Comparison of ENCODE assay signal across 1 cellular context in the genomic region with DNA sequence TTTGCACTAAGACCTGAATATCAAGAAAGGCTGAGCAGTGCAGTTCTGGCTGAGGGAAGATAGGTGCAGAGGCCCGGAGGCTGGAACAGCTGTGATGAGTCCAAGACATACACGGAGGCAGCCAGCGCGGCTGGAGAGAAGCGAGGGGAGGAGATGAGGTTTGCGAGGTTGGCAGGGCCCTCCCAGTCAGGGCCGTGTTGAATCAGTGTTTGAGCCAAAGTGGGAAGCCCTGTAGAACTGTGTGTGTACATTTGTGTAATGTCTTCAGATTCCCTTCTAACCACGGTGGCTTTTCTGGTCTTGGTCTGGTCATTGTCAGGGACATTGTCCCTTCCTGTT.
TF ChIP-seq lines count a peak whose summit lies in the region.

No MANE protein-coding gene starts in this region.

TF ChIP-seq in GM23338, 12 proteins besides CTCF, POLR2A, EP300 and RAD21 (continued from another document):
- TF ChIP-seq, protein P1, sequence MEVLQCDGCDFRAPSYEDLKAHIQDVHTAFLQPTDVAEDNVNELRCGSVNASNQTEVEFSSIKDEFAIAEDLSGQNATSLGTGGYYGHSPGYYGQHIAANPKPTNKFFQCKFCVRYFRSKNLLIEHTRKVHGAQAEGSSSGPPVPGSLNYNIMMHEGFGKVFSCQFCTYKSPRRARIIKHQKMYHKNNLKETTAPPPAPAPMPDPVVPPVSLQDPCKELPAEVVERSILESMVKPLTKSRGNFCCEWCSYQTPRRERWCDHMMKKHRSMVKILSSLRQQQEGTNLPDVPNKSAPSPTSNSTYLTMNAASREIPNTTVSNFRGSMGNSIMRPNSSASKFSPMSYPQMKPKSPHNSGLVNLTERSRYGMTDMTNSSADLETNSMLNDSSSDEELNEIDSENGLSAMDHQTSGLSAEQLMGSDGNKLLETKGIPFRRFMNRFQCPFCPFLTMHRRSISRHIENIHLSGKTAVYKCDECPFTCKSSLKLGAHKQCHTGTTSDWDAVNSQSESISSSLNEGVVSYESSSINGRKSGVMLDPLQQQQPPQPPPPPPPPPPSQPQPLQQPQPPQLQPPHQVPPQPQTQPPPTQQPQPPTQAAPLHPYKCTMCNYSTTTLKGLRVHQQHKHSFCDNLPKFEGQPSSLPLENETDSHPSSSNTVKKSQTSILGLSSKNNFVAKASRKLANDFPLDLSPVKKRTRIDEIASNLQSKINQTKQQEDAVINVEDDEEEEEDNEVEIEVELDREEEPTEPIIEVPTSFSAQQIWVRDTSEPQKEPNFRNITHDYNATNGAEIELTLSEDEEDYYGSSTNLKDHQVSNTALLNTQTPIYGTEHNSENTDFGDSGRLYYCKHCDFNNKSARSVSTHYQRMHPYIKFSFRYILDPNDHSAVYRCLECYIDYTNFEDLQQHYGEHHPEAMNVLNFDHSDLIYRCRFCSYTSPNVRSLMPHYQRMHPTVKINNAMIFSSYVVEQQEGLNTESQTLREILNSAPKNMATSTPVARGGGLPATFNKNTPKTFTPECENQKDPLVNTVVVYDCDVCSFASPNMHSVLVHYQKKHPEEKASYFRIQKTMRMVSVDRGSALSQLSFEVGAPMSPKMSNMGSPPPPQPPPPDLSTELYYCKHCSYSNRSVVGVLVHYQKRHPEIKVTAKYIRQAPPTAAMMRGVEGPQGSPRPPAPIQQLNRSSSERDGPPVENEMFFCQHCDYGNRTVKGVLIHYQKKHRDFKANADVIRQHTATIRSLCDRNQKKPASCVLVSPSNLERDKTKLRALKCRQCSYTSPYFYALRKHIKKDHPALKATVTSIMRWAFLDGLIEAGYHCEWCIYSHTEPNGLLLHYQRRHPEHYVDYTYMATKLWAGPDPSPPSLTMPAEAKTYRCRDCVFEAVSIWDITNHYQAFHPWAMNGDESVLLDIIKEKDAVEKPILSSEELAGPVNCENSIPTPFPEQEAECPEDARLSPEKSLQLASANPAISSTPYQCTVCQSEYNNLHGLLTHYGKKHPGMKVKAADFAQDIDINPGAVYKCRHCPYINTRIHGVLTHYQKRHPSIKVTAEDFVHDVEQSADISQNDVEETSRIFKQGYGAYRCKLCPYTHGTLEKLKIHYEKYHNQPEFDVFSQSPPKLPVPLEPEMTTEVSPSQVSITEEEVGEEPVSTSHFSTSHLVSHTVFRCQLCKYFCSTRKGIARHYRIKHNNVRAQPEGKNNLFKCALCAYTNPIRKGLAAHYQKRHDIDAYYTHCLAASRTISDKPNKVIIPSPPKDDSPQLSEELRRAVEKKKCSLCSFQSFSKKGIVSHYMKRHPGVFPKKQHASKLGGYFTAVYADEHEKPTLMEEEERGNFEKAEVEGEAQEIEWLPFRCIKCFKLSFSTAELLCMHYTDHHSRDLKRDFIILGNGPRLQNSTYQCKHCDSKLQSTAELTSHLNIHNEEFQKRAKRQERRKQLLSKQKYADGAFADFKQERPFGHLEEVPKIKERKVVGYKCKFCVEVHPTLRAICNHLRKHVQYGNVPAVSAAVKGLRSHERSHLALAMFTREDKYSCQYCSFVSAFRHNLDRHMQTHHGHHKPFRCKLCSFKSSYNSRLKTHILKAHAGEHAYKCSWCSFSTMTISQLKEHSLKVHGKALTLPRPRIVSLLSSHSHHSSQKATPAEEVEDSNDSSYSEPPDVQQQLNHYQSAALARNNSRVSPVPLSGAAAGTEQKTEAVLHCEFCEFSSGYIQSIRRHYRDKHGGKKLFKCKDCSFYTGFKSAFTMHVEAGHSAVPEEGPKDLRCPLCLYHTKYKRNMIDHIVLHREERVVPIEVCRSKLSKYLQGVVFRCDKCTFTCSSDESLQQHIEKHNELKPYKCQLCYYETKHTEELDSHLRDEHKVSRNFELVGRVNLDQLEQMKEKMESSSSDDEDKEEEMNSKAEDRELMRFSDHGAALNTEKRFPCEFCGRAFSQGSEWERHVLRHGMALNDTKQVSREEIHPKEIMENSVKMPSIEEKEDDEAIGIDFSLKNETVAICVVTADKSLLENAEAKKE (CRISPR knock-in tag; IDR thresholded peaks at IDR 0.05): no peak
- TF ChIP-seq EZH2phosphoT487 (IDR thresholded peaks at IDR 0.05; ENCODE audit: unreplicated experiment) (no peak), ZNF114 (CRISPR knock-in tag; IDR thresholded peaks at IDR 0.05) (no peak), JUNB (IDR thresholded peaks at IDR 0.05; ENCODE audit: unreplicated experiment) (no peak), NANOG (IDR thresholded peaks at IDR 0.05; ENCODE audit: borderline replicate concordance) (no peak)
- TF ChIP-seq, protein P2, sequence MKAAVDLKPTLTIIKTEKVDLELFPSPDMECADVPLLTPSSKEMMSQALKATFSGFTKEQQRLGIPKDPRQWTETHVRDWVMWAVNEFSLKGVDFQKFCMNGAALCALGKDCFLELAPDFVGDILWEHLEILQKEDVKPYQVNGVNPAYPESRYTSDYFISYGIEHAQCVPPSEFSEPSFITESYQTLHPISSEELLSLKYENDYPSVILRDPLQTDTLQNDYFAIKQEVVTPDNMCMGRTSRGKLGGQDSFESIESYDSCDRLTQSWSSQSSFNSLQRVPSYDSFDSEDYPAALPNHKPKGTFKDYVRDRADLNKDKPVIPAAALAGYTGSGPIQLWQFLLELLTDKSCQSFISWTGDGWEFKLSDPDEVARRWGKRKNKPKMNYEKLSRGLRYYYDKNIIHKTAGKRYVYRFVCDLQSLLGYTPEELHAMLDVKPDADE (IDR thresholded peaks at IDR 0.05): no peak
